ENCODE assay signal across 9 cellular contexts in the genomic region with DNA sequence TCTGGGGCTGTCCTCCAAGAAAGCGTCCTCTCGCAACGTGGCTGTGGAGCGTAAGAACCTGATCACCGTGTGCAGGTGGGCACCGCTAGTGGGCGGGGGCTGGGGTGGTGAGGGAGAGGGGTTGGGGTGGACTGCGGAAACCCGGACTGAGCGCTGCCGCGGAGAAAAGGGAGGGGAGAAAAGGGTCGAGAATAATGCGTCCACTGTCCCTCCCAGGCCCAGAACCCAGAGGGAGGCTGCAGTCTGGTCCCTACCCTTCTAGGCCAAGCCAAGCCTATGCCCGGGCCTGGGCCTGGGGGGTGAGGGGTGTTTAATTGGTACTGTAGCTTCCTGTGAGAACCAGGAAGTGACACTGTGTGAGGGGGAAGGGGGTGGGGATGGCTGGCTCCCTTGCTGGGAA. TPM values are rescaled to one million over a fixed set of nuclear protein-coding genes. Genes with fewer than 3 reads are reported as not detected.
DNase-seq lines count a peak whose midpoint lies in the region; ATAC-seq and TF ChIP-seq lines count a peak whose summit lies in the region.
"Had no signal": no experiment of that assay in that cellular context is flagged by ENCODE, and none has a peak within 500 bp of the region (broad histone marks: within the 10 kb centered on the region; RNA-seq: fewer than 3 reads in every experiment).

No MANE protein-coding gene starts in this region.

- H3K27ac ChIP-seq in ascending aorta (no peak overlapping the region), vagina (no peak overlapping the region)
- H3K27ac ChIP-seq: epithelial cell of prostate had no signal

- no peaks in the 10 kb centered on the region for H3K9me3 Mint-ChIP-seq in natural killer cell
- no peaks in the 10 kb centered on the region for H3K9me3 Mint-ChIP-seq in natural killer cell treated with Interleukin-12 subunit alpha and Interleukin-12 subunit beta and Interleukin-15 and Interleukin-18, amount 100 ng/mL, for 72 hours

- peak overlapping the region; percentile 47 to 59 for H3K4me3 ChIP-seq in ascending aorta
- peak overlapping the region; percentile 44 for H3K4me3 ChIP-seq in vagina

- DNase-seq in natural killer cell, result no peak
- no peak for DNase-seq in natural killer cell treated with Interleukin-12 subunit alpha and Interleukin-12 subunit beta and Interleukin-15 and Interleukin-18, amount 100 ng/mL, for 72 hours (ENCODE audit: low spot score)
- no peak for DNase-seq in ascending aorta (ENCODE audit: low spot score in 2 of 2)
- DNase-seq in medulla oblongata (ENCODE audit: extremely low spot score), result peak; percentile 60
- DNase-seq in vagina (ENCODE audit: extremely low spot score in 2 of 2), result no peak
- no peak for DNase-seq in DMS114 treated with DMSO at 0.1 percent for 48 hours (lab: John Stamatoyannopoulos, UW; ENCODE audit: unreplicated experiment)
- DNase-seq in GOT3 (lab: John Stamatoyannopoulos, UW), result no peak
- no peak for DNase-seq in glomerular visceral epithelial cell (ENCODE audit: extremely low spot score)

- TF ChIP-seq POLR2A in vagina (IDR thresholded peaks at IDR 0.05), result no peak

- peaks cover 10 to 17% of the 10 kb centered on the region in 2 donors for H3K4me1 Mint-ChIP-seq in natural killer cell
- H3K4me1 Mint-ChIP-seq in natural killer cell treated with Interleukin-12 subunit alpha and Interleukin-12 subunit beta and Interleukin-15 and Interleukin-18, amount 100 ng/mL, for 72 hours (ENCODE audit: low read depth in 2 of 2), result peaks cover 16 to 18% of the 10 kb centered on the region in 2 donors

- H3K27me3 Mint-ChIP-seq in natural killer cell (ENCODE audit: low read depth in 2 of 2), result peaks cover 24 to 28% of the 10 kb centered on the region in 2 donors
- peaks cover 24 to 26% of the 10 kb centered on the region in 2 donors for H3K27me3 Mint-ChIP-seq in natural killer cell treated with Interleukin-12 subunit alpha and Interleukin-12 subunit beta and Interleukin-15 and Interleukin-18, amount 100 ng/mL, for 72 hours

- intact Hi-C loops in natural killer cell (cut with micrococcal nuclease) (no loop called here), ascending aorta (cut with DNase I) (no loop called here), vagina (cut with DNase I) (no loop called here)

- H3K36me3 ChIP-seq in ascending aorta (no peaks in the 10 kb centered on the region), vagina (no peaks in the 10 kb centered on the region)

- H3K27me3 ChIP-seq in ascending aorta (no peaks in the 10 kb centered on the region), vagina (peaks cover under 1% of the 10 kb centered on the region)

- ATAC-seq in natural killer cell, result peak in 1 of 3 donors; percentile 6
- ATAC-seq in natural killer cell treated with Interleukin-12 subunit alpha and Interleukin-12 subunit beta and Interleukin-15 and Interleukin-18, amount 100 ng/mL, for 72 hours, result no peak

- H3K4me3 Mint-ChIP-seq in natural killer cell, result peak overlapping the region; percentile 40
- no peak overlapping the region for H3K4me3 Mint-ChIP-seq in natural killer cell treated with Interleukin-12 subunit alpha and Interleukin-12 subunit beta and Interleukin-15 and Interleukin-18, amount 100 ng/mL, for 72 hours

- H3K27ac Mint-ChIP-seq in natural killer cell, result no peak overlapping the region
- H3K27ac Mint-ChIP-seq in natural killer cell treated with Interleukin-12 subunit alpha and Interleukin-12 subunit beta and Interleukin-15 and Interleukin-18, amount 100 ng/mL, for 72 hours, result no peak overlapping the region

- H3K36me3 Mint-ChIP-seq in natural killer cell, result no peaks in the 10 kb centered on the region
- H3K36me3 Mint-ChIP-seq in natural killer cell treated with Interleukin-12 subunit alpha and Interleukin-12 subunit beta and Interleukin-15 and Interleukin-18, amount 100 ng/mL, for 72 hours, result no peaks in the 10 kb centered on the region

- peaks cover 0 to 12% of the 10 kb centered on the region in 2 donors for H3K4me1 ChIP-seq in ascending aorta
- H3K4me1 ChIP-seq in vagina, result peaks cover 21% of the 10 kb centered on the region

- TF ChIP-seq CTCF in natural killer cell (IDR thresholded peaks at IDR 0.05), result no peak
- TF ChIP-seq CTCF in ascending aorta (IDR thresholded peaks at IDR 0.05), result no peak
- TF ChIP-seq CTCF in vagina (IDR thresholded peaks at IDR 0.05), result no peak

- H3K9me3 ChIP-seq in ascending aorta (no peaks in the 10 kb centered on the region), vagina (no peaks in the 10 kb centered on the region)

RNA-seq across cellular contexts. Expression of a gene that starts 0.5 kb away (rescaled TPM):
- under 1 TPM in 2 of 3 donors, not detected in 1; 0.31 to 0.48 TPM for total RNA-seq in natural killer cell
- total RNA-seq in natural killer cell treated with Interleukin-12 subunit alpha and Interleukin-12 subunit beta and Interleukin-15 and Interleukin-18, amount 100 ng/mL, for 72 hours, result under 1 TPM in 1 of 2 donors, not detected in 1; 0.48 TPM
- not detected for total RNA-seq in ascending aorta
- 2.0 TPM for total RNA-seq in vagina

RNA-seq across cellular contexts. Expression of a gene that starts 15.8 kb away (rescaled TPM):
- total RNA-seq in natural killer cell (100 to 1,000 TPM in 1 of 3 donors, 10 to 100 TPM in 2; 82.4 to 105 (median 97.9) TPM), ascending aorta (182 TPM), vagina (93.1 TPM)
- 100 to 1,000 TPM; 121 to 192 TPM for total RNA-seq in natural killer cell treated with Interleukin-12 subunit alpha and Interleukin-12 subunit beta and Interleukin-15 and Interleukin-18, amount 100 ng/mL, for 72 hours

RNA-seq across cellular contexts. Expression of a gene that starts 36.2 kb away (rescaled TPM):
- total RNA-seq in natural killer cell, result 10 to 100 TPM; 42.4 to 69.8 (median 55.6) TPM
- total RNA-seq in natural killer cell treated with Interleukin-12 subunit alpha and Interleukin-12 subunit beta and Interleukin-15 and Interleukin-18, amount 100 ng/mL, for 72 hours, result 10 to 100 TPM; 49.5 to 57.3 TPM
- total RNA-seq in ascending aorta, result 430 TPM
- 268 TPM for total RNA-seq in vagina

RNA-seq across cellular contexts. Expression of a gene that starts 40.9 kb away (rescaled TPM):
- total RNA-seq in natural killer cell (not detected), ascending aorta (2.4 TPM), vagina (not detected)
- not detected for total RNA-seq in natural killer cell treated with Interleukin-12 subunit alpha and Interleukin-12 subunit beta and Interleukin-15 and Interleukin-18, amount 100 ng/mL, for 72 hours

RNA-seq across cellular contexts. Expression of a gene that starts 54.8 kb away (rescaled TPM):
- total RNA-seq in natural killer cell (under 1 TPM; 0.20 to 0.43 (median 0.24) TPM), ascending aorta (1.7 TPM), vagina (4.2 TPM)
- total RNA-seq in natural killer cell treated with Interleukin-12 subunit alpha and Interleukin-12 subunit beta and Interleukin-15 and Interleukin-18, amount 100 ng/mL, for 72 hours, result under 1 TPM in 1 of 2 donors, not detected in 1; 0.25 TPM
